Comparison of ENCODE assay signal across 8 cellular contexts in the genomic region with DNA sequence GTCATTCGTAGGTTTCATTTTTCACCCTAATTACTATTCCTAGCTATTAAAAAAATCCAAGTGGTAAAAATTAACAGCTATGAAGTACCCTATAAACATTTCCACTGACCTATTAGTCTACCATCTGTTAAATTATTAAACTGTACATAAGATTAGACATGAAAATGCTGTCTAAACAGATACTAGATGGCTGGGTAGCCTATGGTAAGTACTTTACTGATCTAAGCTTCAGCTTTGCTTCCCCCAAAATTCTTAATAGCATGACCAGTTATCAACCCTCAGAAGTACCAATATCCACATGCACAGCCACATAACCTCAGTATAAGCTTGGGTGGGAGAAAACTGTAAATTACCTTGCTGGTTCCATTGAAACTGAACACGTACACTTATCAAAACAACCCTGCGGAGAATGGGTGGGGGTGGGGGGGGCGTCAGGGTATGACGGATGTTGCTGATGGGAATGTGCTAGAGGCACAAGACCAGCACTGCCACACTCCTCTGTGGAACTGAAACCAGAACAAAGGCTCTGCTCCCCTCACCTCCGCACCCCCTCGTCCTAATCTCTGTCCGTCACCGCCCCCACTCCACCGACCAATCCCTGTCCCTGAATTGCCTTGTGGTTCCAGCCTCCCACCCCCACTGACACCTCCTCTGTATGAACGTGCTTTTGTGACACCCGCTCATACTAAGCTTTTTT. TPM values are rescaled to one million over a fixed set of nuclear protein-coding genes. Genes with fewer than 3 reads are reported as not detected.
DNase-seq lines count a peak whose midpoint lies in the region; ATAC-seq and TF ChIP-seq lines count a peak whose summit lies in the region.

No MANE protein-coding gene starts in this region.

- H2AFZ ChIP-seq in MM.1S (ENCODE audit: low read length): no peak overlapping the region

- H3K36me3 ChIP-seq in MM.1S (replicated peaks; ENCODE audit: insufficient read depth, low read length): no peaks in the 10 kb centered on the region

- H3K79me2 ChIP-seq in MM.1S (ENCODE audit: low read length): peaks cover 87% of the 10 kb centered on the region

- H3F3A ChIP-seq in MM.1S (ENCODE audit: insufficient read depth, low read length): peaks cover 20% of the 10 kb centered on the region

- no peak for TF ChIP-seq CTCF in MM.1S (IDR thresholded peaks at IDR 0.05; ENCODE audit: low read length)

- no peaks in the 10 kb centered on the region for H3K9me2 ChIP-seq in MM.1S (replicated peaks; ENCODE audit: insufficient read depth, low read length)

- peaks cover 4% of the 10 kb centered on the region; the same call in 1 of the 2 replicates for H4K20me1 ChIP-seq in MM.1S (ENCODE audit: insufficient read depth, low read length)

- H3K27me3 ChIP-seq in MM.1S (replicated peaks; ENCODE audit: insufficient read depth, low read length): no peaks in the 10 kb centered on the region

- H3K9me3 ChIP-seq in MM.1S (replicated peaks; ENCODE audit: insufficient read depth, low read length): no peaks in the 10 kb centered on the region

- H3K27ac ChIP-seq in MM.1S (ENCODE audit: low read length): no peak overlapping the region

- H3K9ac ChIP-seq in MM.1S (ENCODE audit: low read length): no peak overlapping the region

- H3K4me2 ChIP-seq in MM.1S (ENCODE audit: low read depth, low read length): no peak overlapping the region

- no peak overlapping the region for H3K4me3 ChIP-seq in MM.1S (ENCODE audit: low read length)

- ATAC-seq in GM19438 (IDR thresholded peaks at IDR 0.05; ENCODE audit: low read depth, unreplicated experiment) (peak; percentile 63), HG03432 (IDR thresholded peaks at IDR 0.05; ENCODE audit: unreplicated experiment) (peak; percentile 81), esophagus mucosa (peak; percentile 51)

- peak; percentile 53 for DNase-seq in activated CD4-positive, alpha-beta T cell treated with anti-CD3 and anti-CD28 coated beads, Interleukin-2, amount 50 U/mL, for 1 hour
- DNase-seq in stimulated activated CD8-positive, alpha-beta memory T cell treated with anti-CD3 and anti-CD28 coated beads, Interleukin-12 subunit alpha, Interleukin-12 subunit beta, amount 100 ng/mL, for 1 hour (ENCODE audit: low read depth): peak; percentile 39
- DNase-seq in NCI-H146 treated with DMSO at 0.1 percent for 48 hours (lab: John Stamatoyannopoulos, UW; ENCODE audit: unreplicated experiment): no peak
- no peak for DNase-seq in NCI-H1694 (lab: John Stamatoyannopoulos, UW)
- no peak for DNase-seq in MM.1S

- peaks cover 35% of the 10 kb centered on the region for H3K4me1 ChIP-seq in MM.1S (ENCODE audit: low read length)

RNA-seq across cellular contexts. Expression of gene B4GALT5, which starts 45.3 kb away (rescaled TPM):
- total RNA-seq in esophagus mucosa: 31.3 TPM

Comparison
In these comparisons a context has a peak if more than half of its experiments do, and no peak if none do; other contexts are left out.
1. DNase-seq: peak in activated CD4-positive, alpha-beta T cell treated with anti-CD3 and anti-CD28 coated beads, Interleukin-2, amount 50 U/mL, for 1 hour (single experiment) and stimulated activated CD8-positive, alpha-beta memory T cell treated with anti-CD3 and anti-CD28 coated beads, Interleukin-12 subunit alpha, Interleukin-12 subunit beta, amount 100 ng/mL, for 1 hour (single experiment); none in NCI-H146 treated with DMSO at 0.1 percent for 48 hours (single experiment), NCI-H1694 (single experiment) and MM.1S (single experiment).
2. Peak in every context shown above with its lines, with median percentiles within 50 percentile points of each other: ATAC-seq.